In genomic region chr12:53378222-53378621, GRCh38 we compare ENCODE assay signal across 10 cellular contexts.
A peak's percentile ranks its signal among the peaks of the same experiment; 100 is the strongest.
DNase-seq lines count a peak whose midpoint lies in the region; ATAC-seq and TF ChIP-seq lines count a peak whose summit lies in the region.
"Had no signal": no experiment of that assay in that cellular context is flagged by ENCODE, and none has a peak within 500 bp of the region (broad histone marks: within the 10 kb centered on the region; RNA-seq: fewer than 3 reads in every experiment).

No MANE protein-coding gene starts in this region.

- no peak for DNase-seq in RWPE1 (ENCODE audit: low spot score)
- no peak for DNase-seq in stimulated activated CD4-positive, alpha-beta T cell treated with anti-CD3 and anti-CD28 coated beads, Interleukin-12 subunit alpha, Interleukin-12 subunit beta, amount 100 ng/mL, for 4 hours
- DNase-seq: activated CD8-positive, alpha-beta T cell treated with anti-CD3 and anti-CD28 coated beads for 36 hours; islet precursor cell; T-cell had no signal

- peak overlapping the region; percentile 86; the same call in 1 of the 2 replicates for H3K9ac ChIP-seq in iPS-20b (ENCODE audit: low read depth, low read length)
- no peak overlapping the region for H3K9ac ChIP-seq in stomach smooth muscle (ENCODE audit: low read length in 2 of 2)

- H3K27ac ChIP-seq in HEK293 (ENCODE audit: extremely low read depth, low read depth, low read length) (peak overlapping the region; percentile 95), RWPE1 (peak overlapping the region; percentile 68), iPS-20b (ENCODE audit: low read length) (peak overlapping the region; percentile 91), stomach smooth muscle (ENCODE audit: low read length) (peak overlapping the region; percentile 96)

- no peak overlapping the region for H3K4me3 ChIP-seq in HEK293 (ENCODE audit: low read depth, low read length)
- no peak overlapping the region for H3K4me3 ChIP-seq in iPS-20b (ENCODE audit: low read length)
- peak overlapping the region in 1 of 2 donors; percentile 86 for H3K4me3 ChIP-seq in stomach smooth muscle (ENCODE audit: low read length in 2 of 2)

- ATAC-seq in GM21447 (IDR thresholded peaks at IDR 0.05; ENCODE audit: unreplicated experiment) (no peak), HG03025 (IDR thresholded peaks at IDR 0.05; ENCODE audit: low FRiP score, unreplicated experiment) (no peak)
- ATAC-seq: activated CD8-positive, alpha-beta T cell treated with anti-CD3 and anti-CD28 coated beads for 36 hours; T-cell had no signal

- H3K4me1 ChIP-seq in HEK293 (ENCODE audit: control insufficient read depth, insufficient read depth, low read length) (peaks cover 17% of the 10 kb centered on the region), iPS-20b (ENCODE audit: insufficient read depth, low read length) (peaks cover 5% of the 10 kb centered on the region; the same call in 1 of the 2 replicates), stomach smooth muscle (ENCODE audit: control insufficient read depth, insufficient read depth, low read length) (peaks cover 29% of the 10 kb centered on the region)

- no peaks in the 10 kb centered on the region for H3K27me3 ChIP-seq in iPS-20b (ENCODE audit: insufficient read depth, low read length)
- no peaks in the 10 kb centered on the region for H3K27me3 ChIP-seq in stomach smooth muscle (ENCODE audit: control insufficient read depth in 1 of 2, insufficient read depth in 2 of 2, low read length in 2 of 2)

- TF ChIP-seq CTCF in HEK293 (tag by site-specific recombination; IDR thresholded peaks at IDR 0.05) (no peak), RWPE1 (conservative IDR thresholded peaks at IDR 0.05; ENCODE audit: low read depth) (no peak)

- CTCF ChIA-PET in HEK293 (lab: Yijun Ruan, JAX) = interaction anchor here (0.7 to 8.0 kb wide), 4 partner anchors 25 to 219 kb away, joined by 3 to 114 read pairs (median 9); partner anchors contain the start of gene AAAS
- CTCF ChIA-PET in RWPE1 (lab: Yijun Ruan, JAX) = no interaction called here

- H3K9me3 ChIP-seq in HEK293 (ENCODE audit: control insufficient read depth, insufficient read depth, low read depth, low read length) (no peaks in the 10 kb centered on the region), iPS-20b (ENCODE audit: insufficient read depth, low read depth, low read length) (no peaks in the 10 kb centered on the region), stomach smooth muscle (ENCODE audit: control insufficient read depth in 2 of 2, low read length in 2 of 2) (no peaks in the 10 kb centered on the region)

- POLR2A ChIA-PET in HEK293 (lab: Yijun Ruan, JAX) (interaction anchor here (2.1 to 2.3 kb wide), 3 partner anchors 25 to 57 kb away, joined by 17 to 19 read pairs (median 18); partner anchors contain the start of gene AAAS), RWPE1 (lab: Yijun Ruan, JAX; ENCODE audit: low non-redundant PET) (interaction anchor here (1.0 kb wide), 1 partner anchor 20 kb away, joined by 6 read pairs; no protein-coding TSS in a partner anchor)

- peaks cover 11 to 20% of the 10 kb centered on the region in 2 experiments; a peak in 2 of 3 replicates for H3K36me3 ChIP-seq in HEK293 (ENCODE audit: control insufficient read depth in 2 of 2, insufficient read depth in 1 of 2, low read length in 2 of 2)
- H3K36me3 ChIP-seq in iPS-20b (ENCODE audit: insufficient read depth, low read depth, low read length) = peaks cover 22% of the 10 kb centered on the region
- peaks cover 15 to 17% of the 10 kb centered on the region in 2 donors for H3K36me3 ChIP-seq in stomach smooth muscle (ENCODE audit: control insufficient read depth in 2 of 2, insufficient read depth in 2 of 2, low read length in 2 of 2)

TF ChIP-seq in HEK293, 187 proteins besides CTCF, POLR2A, EP300 and RAD21:
- TF ChIP-seq ZNF223 (tag by site-specific recombination; IDR thresholded peaks at IDR 0.05) (no peak), KLF10 (tag by site-specific recombination; IDR thresholded peaks at IDR 0.05) (no peak), ZBTB26 (tag by site-specific recombination; optimal IDR thresholded peaks at IDR 0.05) (peak; percentile 5), ZNF521 (tag by site-specific recombination; IDR thresholded peaks at IDR 0.05) (no peak), GLIS1 (tag by site-specific recombination; IDR thresholded peaks at IDR 0.05) (no peak)
